1 cellular context compared by ENCODE assay signal in the genomic region with DNA sequence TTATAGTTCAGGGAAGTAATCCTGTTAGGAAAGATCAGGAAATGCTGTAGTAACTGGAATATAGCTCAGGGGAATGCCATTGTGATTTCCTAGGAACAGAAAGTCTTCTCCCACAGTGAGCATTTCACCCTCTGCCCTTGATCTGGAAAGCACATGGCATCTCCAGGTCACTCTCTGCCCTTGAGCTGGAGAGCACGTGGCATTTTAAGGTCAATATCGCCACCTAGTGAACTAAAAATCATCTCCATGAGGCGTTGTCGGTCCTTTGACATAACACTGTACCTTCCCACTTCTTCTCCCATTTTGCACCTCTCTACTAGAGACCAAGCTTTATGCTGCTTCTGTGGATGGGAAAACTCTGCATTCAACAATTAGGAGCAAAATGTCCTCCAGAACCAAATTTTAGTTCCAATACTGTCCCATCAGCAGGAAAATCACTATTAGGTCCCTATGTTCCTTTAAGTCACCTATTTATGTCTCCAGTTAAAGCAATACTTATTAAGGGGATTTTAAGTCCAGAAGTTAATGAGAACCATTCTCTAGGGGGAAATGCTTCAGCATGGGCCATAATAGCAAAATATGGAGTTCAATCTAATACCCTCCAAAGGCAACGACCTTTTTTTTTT.
TF ChIP-seq lines count a peak whose summit lies in the region.

No MANE protein-coding gene starts in this region.

TF ChIP-seq in GM12878, 131 proteins besides CTCF, POLR2A, EP300 and RAD21 (continued from another document):
- TF ChIP-seq, protein P1, sequence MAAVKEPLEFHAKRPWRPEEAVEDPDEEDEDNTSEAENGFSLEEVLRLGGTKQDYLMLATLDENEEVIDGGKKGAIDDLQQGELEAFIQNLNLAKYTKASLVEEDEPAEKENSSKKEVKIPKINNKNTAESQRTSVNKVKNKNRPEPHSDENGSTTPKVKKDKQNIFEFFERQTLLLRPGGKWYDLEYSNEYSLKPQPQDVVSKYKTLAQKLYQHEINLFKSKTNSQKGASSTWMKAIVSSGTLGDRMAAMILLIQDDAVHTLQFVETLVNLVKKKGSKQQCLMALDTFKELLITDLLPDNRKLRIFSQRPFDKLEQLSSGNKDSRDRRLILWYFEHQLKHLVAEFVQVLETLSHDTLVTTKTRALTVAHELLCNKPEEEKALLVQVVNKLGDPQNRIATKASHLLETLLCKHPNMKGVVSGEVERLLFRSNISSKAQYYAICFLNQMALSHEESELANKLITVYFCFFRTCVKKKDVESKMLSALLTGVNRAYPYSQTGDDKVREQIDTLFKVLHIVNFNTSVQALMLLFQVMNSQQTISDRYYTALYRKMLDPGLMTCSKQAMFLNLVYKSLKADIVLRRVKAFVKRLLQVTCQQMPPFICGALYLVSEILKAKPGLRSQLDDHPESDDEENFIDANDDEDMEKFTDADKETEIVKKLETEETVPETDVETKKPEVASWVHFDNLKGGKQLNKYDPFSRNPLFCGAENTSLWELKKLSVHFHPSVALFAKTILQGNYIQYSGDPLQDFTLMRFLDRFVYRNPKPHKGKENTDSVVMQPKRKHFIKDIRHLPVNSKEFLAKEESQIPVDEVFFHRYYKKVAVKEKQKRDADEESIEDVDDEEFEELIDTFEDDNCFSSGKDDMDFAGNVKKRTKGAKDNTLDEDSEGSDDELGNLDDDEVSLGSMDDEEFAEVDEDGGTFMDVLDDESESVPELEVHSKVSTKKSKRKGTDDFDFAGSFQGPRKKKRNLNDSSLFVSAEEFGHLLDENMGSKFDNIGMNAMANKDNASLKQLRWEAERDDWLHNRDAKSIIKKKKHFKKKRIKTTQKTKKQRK (IDR thresholded peaks at IDR 0.05; ENCODE audit: low read depth, low read length), result no peak
- 0 out of 4 replicates have a peak, but pooled peaks of 1 of the 2 experiments have one; percentile 11 for TF ChIP-seq BHLHE40 (IDR thresholded peaks at IDR 0.05; ENCODE audit: borderline replicate concordance in 1 of 2, low read depth in 2 of 2, low read length in 1 of 2)
- TF ChIP-seq SMARCA5 (IDR thresholded peaks at IDR 0.05), result peak; percentile 57; the same call in 1 of the 2 replicates
- no peak for TF ChIP-seq SREBF2 (IDR thresholded peaks at IDR 0.05; ENCODE audit: low read length)
- TF ChIP-seq BACH1 (IDR thresholded peaks at IDR 0.05; ENCODE audit: borderline replicate concordance), result 0 out of 2 replicates have a peak, but pooled peaks have one; percentile 16
- TF ChIP-seq SMC3 (IDR thresholded peaks at IDR 0.05; ENCODE audit: borderline replicate concordance, low read length), result peak; percentile 90
- peak; percentile 62; the same call in 1 of the 2 replicates for TF ChIP-seq MXI1 (IDR thresholded peaks at IDR 0.05; ENCODE audit: low read depth, low read length)
